In genomic region chr13:98312606-98313005, GRCh38 we compare ENCODE assay signal across 28 cellular contexts.
DNase-seq lines count a peak whose midpoint lies in the region.
"Had no signal": no experiment of that assay in that cellular context is flagged by ENCODE, and none has a peak within 500 bp of the region (broad histone marks: within the 10 kb centered on the region; RNA-seq: fewer than 3 reads in every experiment).

No MANE protein-coding gene starts in this region.

- H3K4me3 ChIP-seq in BLaER1 (no peak overlapping the region), muscle layer of colon (ENCODE audit: low read depth in 1 of 2, low read length in 2 of 2) (no peak overlapping the region)
- H3K4me3 ChIP-seq: GM23338, SJSA1 had no signal

- peak; percentile 32 for DNase-seq in amniotic epithelial cell (ENCODE audit: low read depth)
- peak; percentile 52 for DNase-seq in renal cortical epithelial cell (ENCODE audit: low read depth)
- DNase-seq in HuH-7 (ENCODE audit: low spot score): no peak
- no peak for DNase-seq in islet precursor cell
- no peak for DNase-seq in C1 segment of cervical spinal cord (lab: John Stamatoyannopoulos, UW)
- DNase-seq in NCI-H446 treated with DMSO at 0.1 percent for 48 hours (lab: John Stamatoyannopoulos, UW): no peak
- DNase-seq: AML-193; Caco-2; CD8-positive, alpha-beta T cell; HCEC 1CT; Karpas-422; NCI-H1092; NCI-H1436; NCI-H187; NCI-H2081 treated with DMSO at 0.1 percent for 48 hours; NCI-H2171; NCI-H345; NCI-H524; NCI-H748 treated with DMSO at 0.1 percent for 48 hours; NK-92 treated with Interleukin-12 subunit alpha and Interleukin-12 subunit beta, amount 100 ng/mL, for 24 hours; PC-3; Right ventricle myocardium superior; RPMI8226 had no signal

- H3K9ac ChIP-seq in BLaER1: no peak overlapping the region
- H3K9ac ChIP-seq in muscle layer of colon (ENCODE audit: low read length): no peak overlapping the region

- H3K27me3 ChIP-seq in BLaER1: no peaks in the 10 kb centered on the region
- no peaks in the 10 kb centered on the region for H3K27me3 ChIP-seq in muscle layer of colon (ENCODE audit: control insufficient read depth in 1 of 2, insufficient read depth in 2 of 2, low read length in 2 of 2)
- H3K27me3 ChIP-seq: SJSA1 had no signal

- H3K4me1 ChIP-seq in BLaER1 (peaks cover 86% of the 10 kb centered on the region), muscle layer of colon (ENCODE audit: insufficient read depth, low read length) (peaks cover 25% of the 10 kb centered on the region)

- H3K9me3 ChIP-seq in BLaER1 (no peaks in the 10 kb centered on the region), muscle layer of colon (ENCODE audit: low read length) (no peaks in the 10 kb centered on the region)
- H3K9me3 ChIP-seq: Caco-2, SJSA1 had no signal

- peak overlapping the region; percentile 24; the same call in 1 of the 2 replicates for H3K27ac ChIP-seq in BLaER1
- peak overlapping the region; percentile 29 for H3K27ac ChIP-seq in muscle layer of colon (ENCODE audit: low read depth, low read length)
- H3K27ac ChIP-seq: C4-2B, SJSA1 had no signal

- no peaks in the 10 kb centered on the region for H4K20me1 ChIP-seq in BLaER1

- H3K4me2 ChIP-seq in BLaER1: peak overlapping the region; percentile 16; the same call in 1 of the 2 replicates
- H3K4me2 ChIP-seq: GM23338 had no signal

- H3K36me3 ChIP-seq in BLaER1 (0 out of 2 replicates have a peak, but pooled peaks cover 3% of the 10 kb centered on the region), muscle layer of colon (ENCODE audit: insufficient read depth, low read length) (no peaks in the 10 kb centered on the region)

Comparison
In these comparisons a context has a peak if more than half of its experiments do, and no peak if none do; other contexts are left out.
1. DNase-seq: peak in amniotic epithelial cell (single experiment) and renal cortical epithelial cell (single experiment); none in HuH-7 (single experiment), islet precursor cell (single experiment), C1 segment of cervical spinal cord (0 of 14) and NCI-H446 treated with DMSO at 0.1 percent for 48 hours (single experiment).